In the genomic region with DNA sequence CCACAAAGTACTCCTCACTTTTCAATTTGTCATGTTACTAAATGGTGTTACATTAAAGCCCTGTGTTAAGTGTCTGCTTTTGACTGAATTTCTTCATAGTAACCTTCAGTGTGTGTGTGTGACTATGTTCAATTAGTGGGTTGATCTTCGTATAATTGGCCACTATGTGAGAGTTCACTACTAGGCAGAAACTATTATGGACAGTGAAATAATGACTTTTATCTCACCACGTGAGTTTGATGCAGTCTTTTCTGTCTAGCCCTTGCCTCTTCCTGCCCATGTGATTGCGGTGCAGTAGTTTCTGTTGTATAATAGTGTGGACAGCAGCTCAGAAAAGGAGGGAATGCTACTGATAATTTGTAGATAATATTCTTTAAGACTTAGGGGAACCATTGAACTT, we compare ENCODE assay signal across 1 cellular context.
TF ChIP-seq lines count a peak whose summit lies in the region.

No MANE protein-coding gene starts in this region.

TF ChIP-seq in HEK293, 187 proteins besides CTCF, POLR2A, EP300 and RAD21 (continued from another document):
- TF ChIP-seq ZNF133 (tag by site-specific recombination; IDR thresholded peaks at IDR 0.05) (peak; percentile 69), ZNF18 (tag by site-specific recombination; IDR thresholded peaks at IDR 0.05) (no peak), ZEB2 (tag by site-specific recombination; IDR thresholded peaks at IDR 0.05) (no peak), BCL11A (tag by site-specific recombination; IDR thresholded peaks at IDR 0.05; ENCODE audit: low read depth) (0 out of 2 replicates have a peak, but pooled peaks have one; percentile 12), ZNF449 (tag by site-specific recombination; IDR thresholded peaks at IDR 0.05) (no peak), ZNF174 (tag by site-specific recombination; IDR thresholded peaks at IDR 0.05) (no peak), SCRT1 (tag by site-specific recombination; IDR thresholded peaks at IDR 0.05; ENCODE audit: borderline replicate concordance) (no peak), ZNF501 (tag by site-specific recombination; IDR thresholded peaks at IDR 0.05) (no peak), ZNF350 (tag by site-specific recombination; IDR thresholded peaks at IDR 0.05) (no peak), ZNF169 (tag by site-specific recombination; IDR thresholded peaks at IDR 0.05) (no peak), ZNF202 (tag by site-specific recombination; IDR thresholded peaks at IDR 0.05; ENCODE audit: borderline replicate concordance) (no peak), ZNF654 (tag by site-specific recombination; IDR thresholded peaks at IDR 0.05; ENCODE audit: low read depth) (no peak), ZSCAN23 (tag by site-specific recombination; IDR thresholded peaks at IDR 0.05) (0 out of 2 replicates have a peak, but pooled peaks have one; percentile 15), SP7 (tag by site-specific recombination; IDR thresholded peaks at IDR 0.05) (peak; percentile 59; the same call in 1 of the 2 replicates), FEZF1 (tag by site-specific recombination; IDR thresholded peaks at IDR 0.05) (peak; percentile 72), ZBTB44 (tag by site-specific recombination; IDR thresholded peaks at IDR 0.05) (peak; percentile 47; the same call in 1 of the 2 replicates), PRDM1 (tag by site-specific recombination; IDR thresholded peaks at IDR 0.05) (peak; percentile 72), ZNF10 (tag by site-specific recombination; IDR thresholded peaks at IDR 0.05) (no peak), REST (tag by site-specific recombination; IDR thresholded peaks at IDR 0.05) (no peak), ZNF701 (tag by site-specific recombination; IDR thresholded peaks at IDR 0.05) (no peak), OVOL3 (tag by site-specific recombination; IDR thresholded peaks at IDR 0.05) (no peak), ZNF600 (tag by site-specific recombination; IDR thresholded peaks at IDR 0.05) (0 out of 2 replicates have a peak, but pooled peaks have one; percentile 44)
- TF ChIP-seq, protein P1, sequence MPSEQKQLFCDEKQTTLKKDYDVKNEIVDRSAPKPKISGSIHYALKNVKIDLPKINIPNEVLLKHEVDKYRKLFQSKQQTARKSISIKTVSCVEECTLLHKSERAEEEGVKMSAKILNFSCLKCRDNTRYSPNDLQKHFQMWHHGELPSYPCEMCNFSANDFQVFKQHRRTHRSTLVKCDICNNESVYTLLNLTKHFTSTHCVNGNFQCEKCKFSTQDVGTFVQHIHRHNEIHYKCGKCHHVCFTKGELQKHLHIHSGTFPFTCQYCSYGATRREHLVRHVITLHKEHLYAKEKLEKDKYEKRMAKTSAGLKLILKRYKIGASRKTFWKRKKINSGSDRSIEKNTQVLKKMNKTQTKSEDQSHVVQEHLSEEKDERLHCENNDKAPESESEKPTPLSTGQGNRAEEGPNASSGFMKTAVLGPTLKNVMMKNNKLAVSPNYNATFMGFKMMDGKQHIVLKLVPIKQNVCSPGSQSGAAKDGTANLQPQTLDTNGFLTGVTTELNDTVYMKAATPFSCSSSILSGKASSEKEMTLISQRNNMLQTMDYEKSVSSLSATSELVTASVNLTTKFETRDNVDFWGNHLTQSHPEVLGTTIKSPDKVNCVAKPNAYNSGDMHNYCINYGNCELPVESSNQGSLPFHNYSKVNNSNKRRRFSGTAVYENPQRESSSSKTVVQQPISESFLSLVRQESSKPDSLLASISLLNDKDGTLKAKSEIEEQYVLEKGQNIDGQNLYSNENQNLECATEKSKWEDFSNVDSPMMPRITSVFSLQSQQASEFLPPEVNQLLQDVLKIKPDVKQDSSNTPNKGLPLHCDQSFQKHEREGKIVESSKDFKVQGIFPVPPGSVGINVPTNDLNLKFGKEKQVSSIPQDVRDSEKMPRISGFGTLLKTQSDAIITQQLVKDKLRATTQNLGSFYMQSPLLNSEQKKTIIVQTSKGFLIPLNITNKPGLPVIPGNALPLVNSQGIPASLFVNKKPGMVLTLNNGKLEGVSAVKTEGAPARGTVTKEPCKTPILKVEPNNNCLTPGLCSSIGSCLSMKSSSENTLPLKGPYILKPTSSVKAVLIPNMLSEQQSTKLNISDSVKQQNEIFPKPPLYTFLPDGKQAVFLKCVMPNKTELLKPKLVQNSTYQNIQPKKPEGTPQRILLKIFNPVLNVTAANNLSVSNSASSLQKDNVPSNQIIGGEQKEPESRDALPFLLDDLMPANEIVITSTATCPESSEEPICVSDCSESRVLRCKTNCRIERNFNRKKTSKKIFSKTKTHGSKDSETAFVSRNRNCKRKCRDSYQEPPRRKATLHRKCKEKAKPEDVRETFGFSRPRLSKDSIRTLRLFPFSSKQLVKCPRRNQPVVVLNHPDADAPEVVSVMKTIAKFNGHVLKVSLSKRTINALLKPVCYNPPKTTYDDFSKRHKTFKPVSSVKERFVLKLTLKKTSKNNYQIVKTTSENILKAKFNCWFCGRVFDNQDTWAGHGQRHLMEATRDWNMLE (tag by site-specific recombination; conservative IDR thresholded peaks at IDR 0.05; ENCODE audit: low read depth) = no peak
